In genomic region chr14:100383727-100384158, GRCh38 we compare ENCODE assay signal across 8 cellular contexts. TPM values are rescaled to one million over a fixed set of nuclear protein-coding genes. Genes with fewer than 3 reads are reported as not detected.
DNase-seq lines count a peak whose midpoint lies in the region; ATAC-seq and TF ChIP-seq lines count a peak whose summit lies in the region.

No MANE protein-coding gene starts in this region.

- no peak for TF ChIP-seq POLR2A in upper lobe of left lung (IDR thresholded peaks at IDR 0.05)

- H3K4me3 ChIP-seq in HL-60 (replicated peaks; ENCODE audit: insufficient read depth, low read length): no peak overlapping the region
- H3K4me3 ChIP-seq in foreskin fibroblast (ENCODE audit: low read depth in 1 of 2, low read length in 2 of 2): no peak overlapping the region
- no peak overlapping the region for H3K4me3 ChIP-seq in upper lobe of left lung

- no peak overlapping the region for H3K4me3 Mint-ChIP-seq in activated T-helper 1 cell treated with anti-CD3 and anti-CD28 coated beads, Interleukin-12 subunit alpha, Interleukin-12 subunit beta, Interleukin-2, Interleukin-4 antibody, amounts not matched to agents 30 ng/mL and 10 ng/mL and 1 ng/mL, durations not matched to agents 14 hours and 24 hours and 36 hours
- no peak overlapping the region for H3K4me3 Mint-ChIP-seq in osteocyte (ENCODE audit: unreplicated experiment)

- peaks cover 23% of the 10 kb centered on the region for H3K4me1 Mint-ChIP-seq in activated T-helper 1 cell treated with anti-CD3 and anti-CD28 coated beads, Interleukin-12 subunit alpha, Interleukin-12 subunit beta, Interleukin-2, Interleukin-4 antibody, amounts not matched to agents 30 ng/mL and 10 ng/mL and 1 ng/mL, durations not matched to agents 14 hours and 24 hours and 36 hours (ENCODE audit: low read depth)
- peaks cover 50% of the 10 kb centered on the region for H3K4me1 Mint-ChIP-seq in osteocyte (ENCODE audit: unreplicated experiment)

- H3K4me1 ChIP-seq in upper lobe of left lung: peaks cover 5 to 40% (median 16%) of the 10 kb centered on the region in 4 donors

- TF ChIP-seq EP300 in upper lobe of left lung (IDR thresholded peaks at IDR 0.05): no peak

- no peaks in the 10 kb centered on the region for H3K9me3 ChIP-seq in upper lobe of left lung

- TF ChIP-seq CTCF in HL-60 (IDR thresholded peaks at IDR 0.05; ENCODE audit: insufficient read depth, low read length): peak; percentile 87
- peak; percentile 72 for TF ChIP-seq CTCF in foreskin fibroblast (IDR thresholded peaks at IDR 0.05; ENCODE audit: low read depth, low read length)
- peak; percentile 90 for TF ChIP-seq CTCF in osteocyte (IDR thresholded peaks at IDR 0.05)
- peak; percentile 61 to 86 (median 79) for TF ChIP-seq CTCF in upper lobe of left lung (IDR thresholded peaks at IDR 0.05)

- 13 to 17% methylated on average over 3 to 4 of the region's 10 CpGs for WGBS in upper lobe of left lung, 2 donors

- H3K36me3 ChIP-seq in upper lobe of left lung: peaks cover 0 to 21% (median 12%) of the 10 kb centered on the region in 4 donors

- no peaks in the 10 kb centered on the region for H3K27me3 Mint-ChIP-seq in activated T-helper 1 cell treated with anti-CD3 and anti-CD28 coated beads, Interleukin-12 subunit alpha, Interleukin-12 subunit beta, Interleukin-2, Interleukin-4 antibody, amounts not matched to agents 30 ng/mL and 10 ng/mL and 1 ng/mL, durations not matched to agents 14 hours and 24 hours and 36 hours (ENCODE audit: insufficient read depth)
- H3K27me3 Mint-ChIP-seq in osteocyte (ENCODE audit: unreplicated experiment): no peaks in the 10 kb centered on the region

- H3K9me3 Mint-ChIP-seq in activated T-helper 1 cell treated with anti-CD3 and anti-CD28 coated beads, Interleukin-12 subunit alpha, Interleukin-12 subunit beta, Interleukin-2, Interleukin-4 antibody, amounts not matched to agents 30 ng/mL and 10 ng/mL and 1 ng/mL, durations not matched to agents 14 hours and 24 hours and 36 hours: no peaks in the 10 kb centered on the region
- no peaks in the 10 kb centered on the region for H3K9me3 Mint-ChIP-seq in osteocyte (ENCODE audit: unreplicated experiment)

- intact Hi-C loops in activated T-helper 1 cell treated with anti-CD3 and anti-CD28 coated beads, Interleukin-12 subunit alpha, Interleukin-12 subunit beta, Interleukin-2, Interleukin-4 antibody, amounts not matched to agents 30 ng/mL and 10 ng/mL and 1 ng/mL, durations not matched to agents 14 hours and 24 hours and 36 hours (cut with micrococcal nuclease): loop anchor here (1.0 kb wide), 2 partner anchors 262 to 271 kb away; no protein-coding TSS in a partner anchor

- peaks cover 1% of the 10 kb centered on the region for H3K36me3 Mint-ChIP-seq in activated T-helper 1 cell treated with anti-CD3 and anti-CD28 coated beads, Interleukin-12 subunit alpha, Interleukin-12 subunit beta, Interleukin-2, Interleukin-4 antibody, amounts not matched to agents 30 ng/mL and 10 ng/mL and 1 ng/mL, durations not matched to agents 14 hours and 24 hours and 36 hours (ENCODE audit: low read depth)
- H3K36me3 Mint-ChIP-seq in osteocyte (ENCODE audit: unreplicated experiment): peaks cover 2% of the 10 kb centered on the region

- H3K27ac ChIP-seq in HL-60 (replicated peaks) (no peak overlapping the region), upper lobe of left lung (no peak overlapping the region)

- ATAC-seq in upper lobe of left lung (ENCODE audit: low FRiP score in 2 of 2): peak; percentile 88

- H3K27me3 ChIP-seq in HL-60 (ENCODE audit: insufficient read depth, poor library complexity, severe bottlenecking): no peaks in the 10 kb centered on the region
- no peaks in the 10 kb centered on the region for H3K27me3 ChIP-seq in upper lobe of left lung

- peak; percentile 39 for DNase-seq in NK-92 treated with Interleukin-12 subunit alpha and Interleukin-12 subunit beta, amount 100 ng/mL, for 24 hours (lab: John Stamatoyannopoulos, UW)
- no peak for DNase-seq in NK-92 (lab: John Stamatoyannopoulos, UW; ENCODE audit: unreplicated experiment)
- DNase-seq in HL-60 (ENCODE audit: low read depth in 1 of 2, low spot score in 1 of 2): peak in 1 of 2 experiments; percentile 66
- DNase-seq in OCI-M1 (lab: John Stamatoyannopoulos, UW): peak; percentile 67
- peak; percentile 53 for DNase-seq in activated T-helper 1 cell treated with anti-CD3 and anti-CD28 coated beads, Interleukin-12 subunit alpha, Interleukin-12 subunit beta, Interleukin-2, Interleukin-4 antibody, amounts not matched to agents 30 ng/mL and 10 ng/mL and 1 ng/mL, durations not matched to agents 14 hours and 24 hours and 36 hours (ENCODE audit: low spot score)
- DNase-seq in foreskin fibroblast: peak in 1 of 2 donors; percentile 80
- DNase-seq in osteocyte (ENCODE audit: extremely low spot score, unreplicated experiment): no peak
- peak; percentile 74 to 77 for DNase-seq in upper lobe of left lung

- H3K27ac Mint-ChIP-seq in activated T-helper 1 cell treated with anti-CD3 and anti-CD28 coated beads, Interleukin-12 subunit alpha, Interleukin-12 subunit beta, Interleukin-2, Interleukin-4 antibody, amounts not matched to agents 30 ng/mL and 10 ng/mL and 1 ng/mL, durations not matched to agents 14 hours and 24 hours and 36 hours: no peak overlapping the region
- H3K27ac Mint-ChIP-seq in osteocyte (ENCODE audit: unreplicated experiment): no peak overlapping the region

RNA-seq across cellular contexts. Expression of gene WDR25, which starts 7.5 kb away (rescaled TPM):
- 7.4 and 9.5 TPM in 2 replicates for total RNA-seq in activated T-helper 1 cell treated with anti-CD3 and anti-CD28 coated beads, Interleukin-12 subunit alpha, Interleukin-12 subunit beta, Interleukin-2, Interleukin-4 antibody, amounts not matched to agents 30 ng/mL and 10 ng/mL and 1 ng/mL, durations not matched to agents 14 hours and 24 hours and 36 hours
- 15.5 and 20.0 TPM in 2 replicates for total RNA-seq in osteocyte
- total RNA-seq in upper lobe of left lung: 10 to 100 TPM in 4 of 6 donors, 1 to 10 TPM in 2; 5.5 to 43.0 (median 10.6) TPM

Comparison
In these comparisons a context has a peak if more than half of its experiments do, and no peak if none do; other contexts are left out.
1. DNase-seq: peak in NK-92 treated with Interleukin-12 subunit alpha and Interleukin-12 subunit beta, amount 100 ng/mL, for 24 hours (single experiment), OCI-M1 (single experiment), activated T-helper 1 cell treated with anti-CD3 and anti-CD28 coated beads, Interleukin-12 subunit alpha, Interleukin-12 subunit beta, Interleukin-2, Interleukin-4 antibody, amounts not matched to agents 30 ng/mL and 10 ng/mL and 1 ng/mL, durations not matched to agents 14 hours and 24 hours and 36 hours (single experiment) and upper lobe of left lung (2 of 2); none in NK-92 (single experiment) and osteocyte (single experiment).
2. Peak in every context shown above with its lines, with median percentiles within 50 percentile points of each other: CTCF ChIP-seq.